ENCODE assay signal across 9 cellular contexts in the genomic region with DNA sequence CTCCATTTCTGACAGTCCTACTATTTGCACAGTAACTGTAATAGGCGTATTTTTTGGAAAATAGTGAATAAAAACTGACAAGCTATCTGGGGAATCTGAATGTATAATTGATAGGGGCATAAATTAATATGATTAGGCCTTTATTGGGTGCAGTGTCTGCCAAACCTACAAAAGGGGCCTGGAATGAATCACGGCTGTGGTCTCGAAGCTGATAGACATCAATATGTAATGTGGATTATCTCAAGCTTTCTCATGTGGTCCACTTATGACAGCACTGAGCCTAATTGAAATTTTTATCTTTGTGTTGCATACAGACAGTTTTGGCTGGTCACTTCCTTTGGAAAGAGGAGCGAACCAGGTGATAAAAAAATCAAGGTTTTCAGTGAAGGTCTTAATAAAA.
"Had no signal": no experiment of that assay in that cellular context is flagged by ENCODE, and none has a peak within 500 bp of the region (broad histone marks: within the 10 kb centered on the region; RNA-seq: fewer than 3 reads in every experiment).

No MANE protein-coding gene starts in this region.

- ATAC-seq: GM23338, HCT116 had no signal

- H3K4me3 ChIP-seq: GM23248, GM23338, HAP-1 had no signal

- H3K36me3 ChIP-seq: HAP-1 had no signal

- H3K9me3 ChIP-seq: HAP-1 had no signal

- H3K4me2 ChIP-seq: GM23338 had no signal

- H3K4me1 ChIP-seq: HAP-1 had no signal

- H2AFZ ChIP-seq: GM23248, GM23338 had no signal

- H3K9ac ChIP-seq: GM23248 had no signal

- H3K27ac ChIP-seq: GM23248 had no signal

- DNase-seq: GM23248, GOT3, H7, H9, HCEC 1CT, HFFc6 had no signal
